2 cellular contexts compared by ENCODE assay signal in genomic region chr15:73696641-73697001, GRCh38.
TF ChIP-seq lines count a peak whose summit lies in the region.

No MANE protein-coding gene starts in this region.

TF ChIP-seq in HCT116, 20 proteins besides CTCF, POLR2A, EP300 and RAD21:
- TF ChIP-seq CEBPB (IDR thresholded peaks at IDR 0.05; ENCODE audit: low read depth) (no peak), ATF3 (IDR thresholded peaks at IDR 0.05) (no peak), TCF7L2 (IDR thresholded peaks at IDR 0.05; ENCODE audit: borderline replicate concordance, extremely low read depth, insufficient read depth, insufficient read length) (no peak), SP1 (IDR thresholded peaks at IDR 0.05; ENCODE audit: low read depth) (no peak), POLR2AphosphoS5 (IDR thresholded peaks at IDR 0.05; ENCODE audit: low read depth, low read length) (no peak), SIN3A (IDR thresholded peaks at IDR 0.05; ENCODE audit: low read depth) (no peak), ZFX (IDR thresholded peaks at IDR 0.05) (no peak), EZH2phosphoT487 (IDR thresholded peaks at IDR 0.05; ENCODE audit: borderline replicate concordance) (no peak), SRF (IDR thresholded peaks at IDR 0.05; ENCODE audit: low read depth) (no peak), YY1 (IDR thresholded peaks at IDR 0.05; ENCODE audit: extremely low read depth, insufficient replicate concordance, low read depth, low read length) (no peak), FOSL1 (IDR thresholded peaks at IDR 0.05; ENCODE audit: low read depth) (no peak), ELF1 (IDR thresholded peaks at IDR 0.05; ENCODE audit: borderline replicate concordance, low read depth) (no peak), EGR1 (IDR thresholded peaks at IDR 0.05; ENCODE audit: low read depth) (no peak)

TF ChIP-seq in endothelial cell of umbilical vein, 7 proteins besides CTCF, POLR2A, EP300 and RAD21 (continued from another document):
- TF ChIP-seq GATA2 (IDR thresholded peaks at IDR 0.05; ENCODE audit: insufficient read depth, insufficient read length, low read depth, low read length) (no peak), POLR2AphosphoS5 (IDR thresholded peaks at IDR 0.05; ENCODE audit: insufficient read depth, low read depth, low read length) (no peak), MYC (IDR thresholded peaks at IDR 0.05; ENCODE audit: low read depth, low read length) (no peak), JUN (IDR thresholded peaks at IDR 0.05; ENCODE audit: borderline replicate concordance, insufficient read depth, insufficient read length, low read depth) (no peak), FOS (IDR thresholded peaks at IDR 0.05; ENCODE audit: borderline replicate concordance, insufficient read depth, low read length) (no peak)
- TF ChIP-seq, protein P1, sequence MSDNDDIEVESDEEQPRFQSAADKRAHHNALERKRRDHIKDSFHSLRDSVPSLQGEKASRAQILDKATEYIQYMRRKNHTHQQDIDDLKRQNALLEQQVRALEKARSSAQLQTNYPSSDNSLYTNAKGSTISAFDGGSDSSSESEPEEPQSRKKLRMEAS (IDR thresholded peaks at IDR 0.05; ENCODE audit: insufficient read depth, insufficient read length) = no peak
